ENCODE assay signal across 1 cellular context in genomic region chr1:84573481-84573966, GRCh38.
TF ChIP-seq lines count a peak whose summit lies in the region.

No MANE protein-coding gene starts in this region.

TF ChIP-seq in HepG2, 621 proteins besides CTCF, POLR2A, EP300 and RAD21 (continued from another document):
- TF ChIP-seq AKNA (CRISPR knock-in tag; IDR thresholded peaks at IDR 0.05; ENCODE audit: borderline replicate concordance) (no peak), ZNF318 (CRISPR knock-in tag; IDR thresholded peaks at IDR 0.05) (no peak), AFF4 (CRISPR knock-in tag; IDR thresholded peaks at IDR 0.05) (0 out of 2 replicates have a peak, but pooled peaks have one; percentile 20), CHD4 (IDR thresholded peaks at IDR 0.05; ENCODE audit: borderline replicate concordance, low read length) (peak; percentile 7; the same call in 1 of the 2 replicates), ZNF264 (CRISPR knock-in tag; IDR thresholded peaks at IDR 0.05) (0 out of 2 replicates have a peak, but pooled peaks have one; percentile 16), DMAP1 (CRISPR knock-in tag; IDR thresholded peaks at IDR 0.05) (0 out of 2 replicates have a peak, but pooled peaks have one; percentile 31), ARID2 (CRISPR knock-in tag; IDR thresholded peaks at IDR 0.05; ENCODE audit: borderline replicate concordance) (0 out of 2 replicates have a peak, but pooled peaks have one; percentile 83)
